In the genomic region with DNA sequence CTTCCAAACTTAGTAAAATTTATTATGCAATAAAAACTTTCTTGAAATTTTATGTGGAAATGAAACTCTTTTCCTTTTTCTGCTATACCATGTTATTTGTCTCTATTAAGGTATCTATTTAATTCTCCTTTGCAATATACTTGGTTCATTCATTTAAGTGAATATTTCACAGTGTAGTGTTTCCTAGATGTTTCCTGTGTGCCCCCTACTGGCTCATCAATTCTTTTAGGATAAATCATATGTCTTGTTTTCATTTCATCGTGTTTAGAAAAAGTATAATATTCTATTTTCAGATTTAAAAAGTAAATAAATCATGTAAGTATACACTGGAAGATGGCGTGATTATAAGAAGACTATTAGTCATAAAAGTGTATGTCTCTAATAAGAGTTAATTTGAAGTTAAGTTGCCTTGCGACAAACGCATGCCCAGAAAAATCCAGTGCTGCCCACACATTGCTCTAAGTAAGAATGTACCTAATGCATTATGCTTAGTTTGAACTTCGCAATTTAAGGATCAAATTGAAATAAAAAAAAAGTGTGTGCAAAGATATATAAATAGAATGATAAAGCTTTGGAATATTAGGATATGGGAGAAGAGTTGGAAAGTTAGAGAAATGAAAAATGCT, we compare ENCODE assay signal across 8 cellular contexts.
A peak's percentile ranks its signal among the peaks of the same experiment; 100 is the strongest.
DNase-seq lines count a peak whose midpoint lies in the region; ATAC-seq and TF ChIP-seq lines count a peak whose summit lies in the region.

No MANE protein-coding gene starts in this region.

- TF ChIP-seq POLR2A in erythroblast (IDR thresholded peaks at IDR 0.05; ENCODE audit: low read length) = no peak

- DNase-seq in NCI-H446 (lab: John Stamatoyannopoulos, UW) = peak; percentile 66 to 68
- DNase-seq in erythroblast (lab: John Stamatoyannopoulos, UW) = peak; percentile 0 to 1
- DNase-seq in NOMO-1 (lab: John Stamatoyannopoulos, UW; ENCODE audit: unreplicated experiment in 2 of 2) = no peak
- no peak for DNase-seq in SHP77 treated with DMSO at 0.1 percent for 48 hours (lab: John Stamatoyannopoulos, UW)

- peak; percentile 13; the same call in 1 of the 2 replicates for TF ChIP-seq CTCF in GM12874 (IDR thresholded peaks at IDR 0.05; ENCODE audit: insufficient read depth, low read depth, low read length)

- peak; percentile 63 for ATAC-seq in HG02678 (IDR thresholded peaks at IDR 0.05; ENCODE audit: unreplicated experiment)
- ATAC-seq in HG03196 (IDR thresholded peaks at IDR 0.05; ENCODE audit: unreplicated experiment) = no peak
- ATAC-seq in HG02981 (IDR thresholded peaks at IDR 0.05; ENCODE audit: unreplicated experiment) = no peak

Comparison
In these comparisons a context has a peak if more than half of its experiments do, and no peak if none do; other contexts are left out.
1. DNase-seq: peak in NCI-H446 (2 of 2) and erythroblast (2 of 2); none in NOMO-1 (0 of 2) and SHP77 treated with DMSO at 0.1 percent for 48 hours (single experiment).